Comparison of ENCODE assay signal across 16 cellular contexts in genomic region chr7:18659746-18660145, GRCh38.
DNase-seq lines count a peak whose midpoint lies in the region; ATAC-seq, FAIRE-seq and TF ChIP-seq lines count a peak whose summit lies in the region.
"Had no signal": no experiment of that assay in that cellular context is flagged by ENCODE, and none has a peak within 500 bp of the region (broad histone marks: within the 10 kb centered on the region; RNA-seq: fewer than 3 reads in every experiment).

No MANE protein-coding gene starts in this region.

- H3K27me3 ChIP-seq in SK-N-SH (ENCODE audit: insufficient read depth), result no peaks in the 10 kb centered on the region
- no peaks in the 10 kb centered on the region for H3K27me3 ChIP-seq in Karpas-422 (ENCODE audit: low read length)

- H3K4me3 ChIP-seq in SK-N-SH (ENCODE audit: low read depth in 2 of 2, low read length in 1 of 2), result no peak overlapping the region
- H3K4me3 ChIP-seq in Karpas-422 (ENCODE audit: low read length), result no peak overlapping the region
- no peak overlapping the region for H3K4me3 ChIP-seq in fibroblast of villous mesenchyme (ENCODE audit: low read depth, low read length)
- H3K4me3 ChIP-seq: GM12878, HAP-1 had no signal

- H3K9ac ChIP-seq in SK-N-SH (no peak overlapping the region), Karpas-422 (ENCODE audit: low read length) (no peak overlapping the region)

- WGBS in SK-N-SH (ENCODE audit: low lambda C conversion rate), result 70% methylated on average over 5 of the region's 5 CpGs

- H3K9me3 ChIP-seq in SK-N-SH (no peaks in the 10 kb centered on the region), Karpas-422 (ENCODE audit: low read length) (no peaks in the 10 kb centered on the region)
- H3K9me3 ChIP-seq: HAP-1 had no signal

- no peak overlapping the region for H2AFZ ChIP-seq in SK-N-SH (ENCODE audit: low read depth)
- H2AFZ ChIP-seq in Karpas-422 (ENCODE audit: low read length), result peak overlapping the region; percentile 30; the same call in 1 of the 2 replicates

- H3K79me2 ChIP-seq in SK-N-SH (ENCODE audit: insufficient read depth) (no peaks in the 10 kb centered on the region; the same call in 1 of the 2 replicates), Karpas-422 (ENCODE audit: low read length) (no peaks in the 10 kb centered on the region)

- no peak for TF ChIP-seq CTCF in SK-N-SH (IDR thresholded peaks at IDR 0.05)
- TF ChIP-seq CTCF in fibroblast of villous mesenchyme (IDR thresholded peaks at IDR 0.05; ENCODE audit: insufficient read depth, low read depth, low read length), result no peak

- no peaks in the 10 kb centered on the region for H4K20me1 ChIP-seq in SK-N-SH (ENCODE audit: insufficient read depth)
- no peaks in the 10 kb centered on the region for H4K20me1 ChIP-seq in Karpas-422 (ENCODE audit: insufficient read depth, low read depth, low read length)

- POLR2A ChIA-PET in SK-N-SH (lab: Yijun Ruan, JAX), result no interaction called here

- H3K4me2 ChIP-seq in SK-N-SH (no peak overlapping the region), Karpas-422 (ENCODE audit: low read depth, low read length, poor library complexity, severe bottlenecking) (peak overlapping the region; percentile 30)

- no peak for FAIRE-seq in frontal cortex (lab: Jason Lieb, UNC)
- FAIRE-seq: GM12878, H1 had no signal

- H3K9me2 ChIP-seq in SK-N-SH (no peaks in the 10 kb centered on the region), Karpas-422 (replicated peaks; ENCODE audit: insufficient read depth, low read length) (no peaks in the 10 kb centered on the region)

- peaks cover 53 to 64% of the 10 kb centered on the region in 2 experiments for H3K36me3 ChIP-seq in SK-N-SH (replicated peaks in 1 of 2; ENCODE audit: control insufficient read depth in 1 of 2, insufficient read depth in 2 of 2, low read length in 1 of 2)
- H3K36me3 ChIP-seq in Karpas-422 (ENCODE audit: insufficient read depth, low read length), result no peaks in the 10 kb centered on the region

- CTCF ChIA-PET in SK-N-SH (lab: Yijun Ruan, JAX), result interaction anchor here (0.6 to 2.4 kb wide), 5 partner anchors 9 to 307 kb away, joined by 3 to 10 read pairs (median 6); no protein-coding TSS in a partner anchor

- TF ChIP-seq EP300 in SK-N-SH (IDR thresholded peaks at IDR 0.05; ENCODE audit: borderline replicate concordance in 1 of 2, low read depth in 1 of 2, low read length in 1 of 2), result no peak

- no peak overlapping the region for H3K27ac ChIP-seq in SK-N-SH (ENCODE audit: low read depth in 2 of 2, low read length in 1 of 2)
- H3K27ac ChIP-seq in Karpas-422 (ENCODE audit: low read length), result no peak overlapping the region
- H3K27ac ChIP-seq: 22Rv1 had no signal

- no peak for TF ChIP-seq RAD21 in SK-N-SH (IDR thresholded peaks at IDR 0.05; ENCODE audit: low read length)

- ATAC-seq in SK-N-SH treated with all-trans-retinoic acid at 6 μM for 48 hours (no peak), GM19463 (IDR thresholded peaks at IDR 0.05; ENCODE audit: unreplicated experiment) (no peak)
- ATAC-seq: GM12878 had no signal

- peaks cover 0 to 5% of the 10 kb centered on the region in 2 experiments; a peak in 2 of 4 replicates for H3K4me1 ChIP-seq in SK-N-SH (ENCODE audit: control insufficient read depth in 1 of 2, insufficient read depth in 2 of 2, low read depth in 1 of 2, low read length in 1 of 2)
- H3K4me1 ChIP-seq in Karpas-422 (ENCODE audit: low read length), result peaks cover 25% of the 10 kb centered on the region

- peaks cover 3% of the 10 kb centered on the region for H3F3A ChIP-seq in SK-N-SH (replicated peaks; ENCODE audit: insufficient read depth)

- peak; percentile 13 for DNase-seq in SK-N-SH
- DNase-seq in Karpas-422, result no peak
- DNase-seq in fibroblast of villous mesenchyme (ENCODE audit: low read depth), result peak; percentile 71
- no peak for DNase-seq in frontal cortex (ENCODE audit: low spot score in 2 of 2)
- no peak for DNase-seq in NCI-H774 (lab: John Stamatoyannopoulos, UW)
- no peak for DNase-seq in activated CD4-positive, alpha-beta T cell treated with anti-CD3 and anti-CD28 coated beads, Interleukin-2, amount 50 U/mL, for 48 hours
- DNase-seq: C1 segment of cervical spinal cord; Calu3; CD4-positive, alpha-beta T cell; DMS 273 treated with DMSO at 0.1 percent for 48 hours had no signal

TF ChIP-seq in SK-N-SH, 30 proteins besides CTCF, POLR2A, EP300 and RAD21:
- TF ChIP-seq EZH2phosphoT487 (IDR thresholded peaks at IDR 0.05; ENCODE audit: borderline replicate concordance, low read depth) (no peak), SIN3A (IDR thresholded peaks at IDR 0.05; ENCODE audit: borderline replicate concordance, low read depth, low read length) (no peak), FOXM1 (IDR thresholded peaks at IDR 0.05; ENCODE audit: low read depth) (no peak), JUND (IDR thresholded peaks at IDR 0.05) (no peak), MXI1 (IDR thresholded peaks at IDR 0.05; ENCODE audit: low read depth, low read length) (no peak), YY1 (IDR thresholded peaks at IDR 0.05; ENCODE audit: low read depth) (no peak), TEAD4 (IDR thresholded peaks at IDR 0.05; ENCODE audit: borderline replicate concordance, insufficient read depth) (no peak), ZBTB33 (IDR thresholded peaks at IDR 0.05; ENCODE audit: borderline replicate concordance, low read depth) (no peak), POLR2AphosphoS5 (IDR thresholded peaks at IDR 0.05; ENCODE audit: low read depth, low read length) (no peak)
- TF ChIP-seq, protein P1, sequence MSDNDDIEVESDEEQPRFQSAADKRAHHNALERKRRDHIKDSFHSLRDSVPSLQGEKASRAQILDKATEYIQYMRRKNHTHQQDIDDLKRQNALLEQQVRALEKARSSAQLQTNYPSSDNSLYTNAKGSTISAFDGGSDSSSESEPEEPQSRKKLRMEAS (IDR thresholded peaks at IDR 0.05; ENCODE audit: low read depth), result no peak

TF ChIP-seq in SK-N-SH treated with all-trans-retinoic acid at 6 μM for 48 hours, 23 proteins besides CTCF, POLR2A, EP300 and RAD21:
- TF ChIP-seq CSDC2 (CRISPR knock-in tag; IDR thresholded peaks at IDR 0.05) (no peak), TCF4 (CRISPR knock-in tag; IDR thresholded peaks at IDR 0.05; ENCODE audit: borderline replicate concordance) (no peak), OSR1 (CRISPR knock-in tag; IDR thresholded peaks at IDR 0.05) (no peak), TSHZ2 (CRISPR knock-in tag; IDR thresholded peaks at IDR 0.05) (no peak), CSRNP3 (CRISPR knock-in tag; IDR thresholded peaks at IDR 0.05) (no peak), ZC3H10 (CRISPR knock-in tag; IDR thresholded peaks at IDR 0.05) (no peak), BACH2 (CRISPR knock-in tag; IDR thresholded peaks at IDR 0.05; ENCODE audit: borderline replicate concordance) (no peak), ARNTL (CRISPR knock-in tag; IDR thresholded peaks at IDR 0.05; ENCODE audit: borderline replicate concordance, low read depth) (no peak), ESRRG (CRISPR knock-in tag; IDR thresholded peaks at IDR 0.05) (no peak)
- TF ChIP-seq, protein P2, sequence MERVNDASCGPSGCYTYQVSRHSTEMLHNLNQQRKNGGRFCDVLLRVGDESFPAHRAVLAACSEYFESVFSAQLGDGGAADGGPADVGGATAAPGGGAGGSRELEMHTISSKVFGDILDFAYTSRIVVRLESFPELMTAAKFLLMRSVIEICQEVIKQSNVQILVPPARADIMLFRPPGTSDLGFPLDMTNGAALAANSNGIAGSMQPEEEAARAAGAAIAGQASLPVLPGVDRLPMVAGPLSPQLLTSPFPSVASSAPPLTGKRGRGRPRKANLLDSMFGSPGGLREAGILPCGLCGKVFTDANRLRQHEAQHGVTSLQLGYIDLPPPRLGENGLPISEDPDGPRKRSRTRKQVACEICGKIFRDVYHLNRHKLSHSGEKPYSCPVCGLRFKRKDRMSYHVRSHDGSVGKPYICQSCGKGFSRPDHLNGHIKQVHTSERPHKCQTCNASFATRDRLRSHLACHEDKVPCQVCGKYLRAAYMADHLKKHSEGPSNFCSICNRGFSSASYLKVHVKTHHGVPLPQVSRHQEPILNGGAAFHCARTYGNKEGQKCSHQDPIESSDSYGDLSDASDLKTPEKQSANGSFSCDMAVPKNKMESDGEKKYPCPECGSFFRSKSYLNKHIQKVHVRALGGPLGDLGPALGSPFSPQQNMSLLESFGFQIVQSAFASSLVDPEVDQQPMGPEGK (CRISPR knock-in tag; IDR thresholded peaks at IDR 0.05; ENCODE audit: borderline replicate concordance), result no peak

Comparison
In these comparisons a context has a peak if more than half of its experiments do, and no peak if none do; other contexts are left out.
1. DNase-seq: peak in SK-N-SH (single experiment) and fibroblast of villous mesenchyme (single experiment); none in Karpas-422 (single experiment), frontal cortex (0 of 2), NCI-H774 (single experiment) and activated CD4-positive, alpha-beta T cell treated with anti-CD3 and anti-CD28 coated beads, Interleukin-2, amount 50 U/mL, for 48 hours (0 of 2).